ENCODE assay signal across 12 cellular contexts in the genomic region with DNA sequence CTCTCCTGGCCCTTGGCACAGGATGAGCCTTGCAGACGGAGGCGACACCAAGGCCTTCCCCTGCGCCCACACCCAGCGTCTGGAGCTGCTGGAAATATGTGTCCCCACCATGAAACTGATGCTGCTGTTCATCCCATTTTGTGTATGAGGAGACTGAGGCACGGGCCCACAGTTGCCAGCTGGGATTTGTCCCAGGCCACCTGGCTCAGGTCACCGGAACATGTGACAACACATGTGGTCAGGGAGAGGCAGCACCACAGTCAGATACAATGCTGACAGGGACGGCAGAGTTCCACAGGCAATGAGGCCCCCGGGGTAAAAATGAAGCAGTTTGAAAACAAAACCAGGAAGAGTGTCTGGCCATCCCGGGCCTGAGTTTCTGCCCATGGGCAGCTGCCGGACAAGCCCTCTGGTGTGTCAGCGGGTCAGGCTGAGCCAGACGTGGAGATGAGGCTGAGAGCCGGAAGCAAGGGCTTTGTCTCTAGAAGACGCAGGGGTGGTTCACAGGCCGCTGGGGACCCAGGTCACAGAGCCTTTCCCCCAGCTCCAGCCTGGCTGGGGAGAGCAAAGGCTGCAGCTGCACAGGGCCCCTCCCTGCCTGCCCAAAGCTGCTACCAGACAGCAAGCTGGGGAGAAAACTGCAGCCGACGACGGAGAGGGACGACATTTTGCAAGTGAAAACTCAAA.
DNase-seq lines count a peak whose midpoint lies in the region; ATAC-seq and TF ChIP-seq lines count a peak whose summit lies in the region.
"Had no signal": no experiment of that assay in that cellular context is flagged by ENCODE, and none has a peak within 500 bp of the region (broad histone marks: within the 10 kb centered on the region; RNA-seq: fewer than 3 reads in every experiment).

No MANE protein-coding gene starts in this region.

- CTCF ChIA-PET in activated CD8-positive, alpha-beta memory T cell treated with anti-CD3 and anti-CD28 coated beads, Interleukin-2, amount 10 ng/mL, durations not matched to agents 7 days and 5 days (lab: Charles Lee), result no interaction called here
- CTCF ChIA-PET in activated CD8-positive, alpha-beta T cell treated with anti-CD3 and anti-CD28 coated beads for 36 hours (lab: Charles Lee), result no interaction called here

- no peaks in the 10 kb centered on the region for H3K36me3 Mint-ChIP-seq in activated CD8-positive, alpha-beta memory T cell treated with anti-CD3 and anti-CD28 coated beads, Interleukin-2, amount 10 ng/mL, durations not matched to agents 7 days and 5 days
- no peaks in the 10 kb centered on the region for H3K36me3 Mint-ChIP-seq in natural killer cell treated with Interleukin-12 subunit alpha and Interleukin-12 subunit beta and Interleukin-15 and Interleukin-18, amount 100 ng/mL, for 72 hours
- H3K36me3 Mint-ChIP-seq in activated CD8-positive, alpha-beta T cell treated with anti-CD3 and anti-CD28 coated beads for 36 hours (ENCODE audit: low read depth), result no peaks in the 10 kb centered on the region

- peak overlapping the region in 3 of 4 donors; percentile 4 to 76 (median 54) for H3K27ac ChIP-seq in transverse colon
- H3K27ac ChIP-seq: A549 had no signal

- TF ChIP-seq EP300 in transverse colon (IDR thresholded peaks at IDR 0.05; ENCODE audit: low read depth), result no peak

- intact Hi-C loops in transverse colon (cut with DNase I; ENCODE audit: low total_unique reads), result loop anchor here (5.0 kb wide), 1 partner anchor 923 kb away; no protein-coding TSS in a partner anchor
- intact Hi-C loops in activated CD8-positive, alpha-beta T cell treated with anti-CD3 and anti-CD28 coated beads for 36 hours (cut with micrococcal nuclease), result no loop called here

- POLR2A ChIA-PET in activated CD8-positive, alpha-beta T cell treated with anti-CD3 and anti-CD28 coated beads for 36 hours (lab: Charles Lee), result interaction anchor here (0.7 kb wide), 1 partner anchor 10 kb away, joined by 3 read pairs; no protein-coding TSS in a partner anchor

- no peak for TF ChIP-seq CTCF in fibroblast of villous mesenchyme (IDR thresholded peaks at IDR 0.05; ENCODE audit: insufficient read depth, low read depth, low read length)
- TF ChIP-seq CTCF in transverse colon (IDR thresholded peaks at IDR 0.05), result no peak
- no peak for TF ChIP-seq CTCF in activated CD8-positive, alpha-beta T cell treated with anti-CD3 and anti-CD28 coated beads for 36 hours (IDR thresholded peaks at IDR 0.05)

- peaks cover 6% of the 10 kb centered on the region for H3K27me3 Mint-ChIP-seq in activated CD8-positive, alpha-beta memory T cell treated with anti-CD3 and anti-CD28 coated beads, Interleukin-2, amount 10 ng/mL, durations not matched to agents 7 days and 5 days
- H3K27me3 Mint-ChIP-seq in natural killer cell treated with Interleukin-12 subunit alpha and Interleukin-12 subunit beta and Interleukin-15 and Interleukin-18, amount 100 ng/mL, for 72 hours, result peaks cover 8 to 16% of the 10 kb centered on the region in 2 donors
- H3K27me3 Mint-ChIP-seq in activated CD8-positive, alpha-beta T cell treated with anti-CD3 and anti-CD28 coated beads for 36 hours, result no peaks in the 10 kb centered on the region

- peaks cover 8% of the 10 kb centered on the region for H3K4me1 Mint-ChIP-seq in activated CD8-positive, alpha-beta memory T cell treated with anti-CD3 and anti-CD28 coated beads, Interleukin-2, amount 10 ng/mL, durations not matched to agents 7 days and 5 days
- H3K4me1 Mint-ChIP-seq in natural killer cell treated with Interleukin-12 subunit alpha and Interleukin-12 subunit beta and Interleukin-15 and Interleukin-18, amount 100 ng/mL, for 72 hours (ENCODE audit: low read depth in 2 of 2), result peaks cover 9 to 14% of the 10 kb centered on the region in 2 donors
- H3K4me1 Mint-ChIP-seq in activated CD8-positive, alpha-beta T cell treated with anti-CD3 and anti-CD28 coated beads for 36 hours (ENCODE audit: low read depth), result peaks cover 12% of the 10 kb centered on the region

- peaks cover 18 to 24% (median 18%) of the 10 kb centered on the region in 4 donors for H3K4me1 ChIP-seq in transverse colon

- in situ Hi-C loops in transverse colon (cut with MboI; ENCODE audit: low pct_ligation_motif_present in 1 of 4, low pct_unique_long_range_greater_than_20kb in 1 of 4, low sequenced_read_pairs in 3 of 4), result no loop called here

- ATAC-seq in activated CD8-positive, alpha-beta memory T cell treated with anti-CD3 and anti-CD28 coated beads, Interleukin-2, amount 10 ng/mL, durations not matched to agents 7 days and 5 days, result no peak
- ATAC-seq in natural killer cell treated with Interleukin-12 subunit alpha and Interleukin-12 subunit beta and Interleukin-15 and Interleukin-18, amount 100 ng/mL, for 72 hours, result no peak
- ATAC-seq in activated CD8-positive, alpha-beta T cell treated with anti-CD3 and anti-CD28 coated beads for 36 hours, result no peak
- ATAC-seq: A549 had no signal

- no peak overlapping the region for H3K4me3 Mint-ChIP-seq in activated CD8-positive, alpha-beta memory T cell treated with anti-CD3 and anti-CD28 coated beads, Interleukin-2, amount 10 ng/mL, durations not matched to agents 7 days and 5 days
- no peak overlapping the region for H3K4me3 Mint-ChIP-seq in natural killer cell treated with Interleukin-12 subunit alpha and Interleukin-12 subunit beta and Interleukin-15 and Interleukin-18, amount 100 ng/mL, for 72 hours
- H3K4me3 Mint-ChIP-seq in activated CD8-positive, alpha-beta T cell treated with anti-CD3 and anti-CD28 coated beads for 36 hours, result no peak overlapping the region

- no peak for TF ChIP-seq POLR2A in transverse colon (IDR thresholded peaks at IDR 0.05)

- no peaks in the 10 kb centered on the region for H3K27me3 ChIP-seq in transverse colon

- WGBS in transverse colon (ENCODE audit: low coverage in 1 of 2), 2 donors, result 83 to 97% methylated on average over 4 to 19 of the region's 19 CpGs

- H3K9me3 ChIP-seq in transverse colon, result no peaks in the 10 kb centered on the region
- H3K9me3 ChIP-seq: MG63 had no signal

- H3K27ac Mint-ChIP-seq in activated CD8-positive, alpha-beta memory T cell treated with anti-CD3 and anti-CD28 coated beads, Interleukin-2, amount 10 ng/mL, durations not matched to agents 7 days and 5 days, result no peak overlapping the region
- H3K27ac Mint-ChIP-seq in natural killer cell treated with Interleukin-12 subunit alpha and Interleukin-12 subunit beta and Interleukin-15 and Interleukin-18, amount 100 ng/mL, for 72 hours, result no peak overlapping the region
- H3K27ac Mint-ChIP-seq in activated CD8-positive, alpha-beta T cell treated with anti-CD3 and anti-CD28 coated beads for 36 hours, result no peak overlapping the region

- no peaks in the 10 kb centered on the region for H3K9me3 Mint-ChIP-seq in activated CD8-positive, alpha-beta memory T cell treated with anti-CD3 and anti-CD28 coated beads, Interleukin-2, amount 10 ng/mL, durations not matched to agents 7 days and 5 days (ENCODE audit: low read depth)
- H3K9me3 Mint-ChIP-seq in natural killer cell treated with Interleukin-12 subunit alpha and Interleukin-12 subunit beta and Interleukin-15 and Interleukin-18, amount 100 ng/mL, for 72 hours, result no peaks in the 10 kb centered on the region
- H3K9me3 Mint-ChIP-seq in activated CD8-positive, alpha-beta T cell treated with anti-CD3 and anti-CD28 coated beads for 36 hours, result no peaks in the 10 kb centered on the region

- no peaks in the 10 kb centered on the region for H3K36me3 ChIP-seq in transverse colon
- H3K36me3 ChIP-seq: MG63 had no signal

- DNase-seq in activated CD8-positive, alpha-beta memory T cell treated with anti-CD3 and anti-CD28 coated beads, Interleukin-2, amount 10 ng/mL, durations not matched to agents 7 days and 5 days, result peak; percentile 33
- no peak for DNase-seq in activated CD8-positive, alpha-beta memory T cell treated with anti-CD3 and anti-CD28 coated beads for 24 hours
- DNase-seq in fibroblast of villous mesenchyme (ENCODE audit: low read depth) (peak; percentile 43), transverse colon (peak; percentile 6), NCI-H345 (lab: John Stamatoyannopoulos, UW) (no peak), inferior parietal cortex (ENCODE audit: extremely low spot score) (no peak)
- DNase-seq in natural killer cell treated with Interleukin-12 subunit alpha and Interleukin-12 subunit beta and Interleukin-15 and Interleukin-18, amount 100 ng/mL, for 72 hours (ENCODE audit: low spot score), result peak; percentile 44
- DNase-seq in activated CD8-positive, alpha-beta T cell treated with anti-CD3 and anti-CD28 coated beads for 36 hours, result no peak
- DNase-seq: DMS53, MG63, NCI-H226 had no signal

- no peak overlapping the region for H3K4me3 ChIP-seq in fibroblast of villous mesenchyme (ENCODE audit: low read depth, low read length)
- H3K4me3 ChIP-seq in transverse colon, result no peak overlapping the region
- H3K4me3 ChIP-seq: A549, MG63 had no signal

Comparison
In these comparisons a context has a peak if more than half of its experiments do, and no peak if none do; other contexts are left out.
1. DNase-seq: peak in activated CD8-positive, alpha-beta memory T cell treated with anti-CD3 and anti-CD28 coated beads, Interleukin-2, amount 10 ng/mL, durations not matched to agents 7 days and 5 days (single experiment), fibroblast of villous mesenchyme (single experiment), natural killer cell treated with Interleukin-12 subunit alpha and Interleukin-12 subunit beta and Interleukin-15 and Interleukin-18, amount 100 ng/mL, for 72 hours (single experiment) and transverse colon (single experiment); none in activated CD8-positive, alpha-beta memory T cell treated with anti-CD3 and anti-CD28 coated beads for 24 hours (single experiment), activated CD8-positive, alpha-beta T cell treated with anti-CD3 and anti-CD28 coated beads for 36 hours (single experiment), NCI-H345 (single experiment) and inferior parietal cortex (single experiment).